9 cellular contexts compared by ENCODE assay signal in the genomic region with DNA sequence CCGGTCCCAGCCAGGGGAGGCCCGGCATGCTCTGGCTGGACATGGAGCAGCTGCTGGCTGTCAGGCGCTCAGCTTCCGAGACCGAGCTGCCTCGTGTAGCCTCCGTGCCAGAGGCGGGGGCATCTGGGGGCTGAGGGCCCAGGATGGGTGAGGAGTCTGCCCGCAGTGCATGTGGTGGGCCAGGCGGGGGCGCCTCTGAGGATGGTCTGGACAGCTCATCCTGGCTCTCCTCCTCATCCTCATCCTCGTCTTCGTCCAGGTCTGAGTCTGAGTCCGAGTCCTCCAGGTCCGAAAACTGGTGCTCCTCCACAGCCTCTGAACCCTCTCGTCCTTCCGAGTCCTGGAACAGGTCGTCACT.
DNase-seq lines count a peak whose midpoint lies in the region; ATAC-seq and TF ChIP-seq lines count a peak whose summit lies in the region.
"Had no signal": no experiment of that assay in that cellular context is flagged by ENCODE, and none has a peak within 500 bp of the region (broad histone marks: within the 10 kb centered on the region; RNA-seq: fewer than 3 reads in every experiment).

No MANE protein-coding gene starts in this region.

- H3K4me3 ChIP-seq in AG09309 (ENCODE audit: control insufficient read depth, low read depth, low read length), result no peak overlapping the region
- no peak overlapping the region for H3K4me3 ChIP-seq in SU-DHL-6 (ENCODE audit: insufficient read depth, low read length, poor library complexity, severe bottlenecking)

- no peaks in the 10 kb centered on the region for H4K20me1 ChIP-seq in SU-DHL-6 (ENCODE audit: low read depth, low read length)

- DNase-seq in AG09309 (ENCODE audit: low read depth), result no peak
- peak; percentile 46 for DNase-seq in ELF-1 (ENCODE audit: low read depth, low spot score)
- peak; percentile 47 for DNase-seq in germinal center (ENCODE audit: low spot score)
- no peak for DNase-seq in SW480 (ENCODE audit: low spot score)
- no peak for DNase-seq in NCI-H2196 treated with DMSO at 0.1 percent for 48 hours (lab: John Stamatoyannopoulos, UW; ENCODE audit: unreplicated experiment)
- DNase-seq in NCI-H2081 (lab: John Stamatoyannopoulos, UW), result no peak

- no peak overlapping the region for H2AFZ ChIP-seq in SU-DHL-6 (ENCODE audit: low read depth, low read length, severe bottlenecking)

- no peaks in the 10 kb centered on the region for H3K79me2 ChIP-seq in SU-DHL-6 (ENCODE audit: insufficient read depth, low read length)

- ATAC-seq in GM19023 (IDR thresholded peaks at IDR 0.05; ENCODE audit: unreplicated experiment), result no peak
- ATAC-seq: naive thymus-derived CD4-positive, alpha-beta T cell had no signal

- peaks cover 16% of the 10 kb centered on the region for H3F3A ChIP-seq in SU-DHL-6 (ENCODE audit: insufficient read depth)

- H3K9ac ChIP-seq in SU-DHL-6 (ENCODE audit: low read length), result no peak overlapping the region

- no peaks in the 10 kb centered on the region for H3K9me2 ChIP-seq in SU-DHL-6 (replicated peaks; ENCODE audit: insufficient read depth, low read length)

- no peak overlapping the region for H3K27ac ChIP-seq in SU-DHL-6 (ENCODE audit: low read depth, low read length)

- no peaks in the 10 kb centered on the region for H3K36me3 ChIP-seq in SU-DHL-6 (ENCODE audit: low read length)

- no peaks in the 10 kb centered on the region for H3K9me3 ChIP-seq in SU-DHL-6 (ENCODE audit: insufficient read depth, low read length)

- no peaks in the 10 kb centered on the region for H3K27me3 ChIP-seq in SU-DHL-6 (ENCODE audit: low read length)

- H3K4me2 ChIP-seq in SU-DHL-6 (ENCODE audit: low read depth, low read length, poor library complexity, severe bottlenecking), result no peak overlapping the region

- TF ChIP-seq CTCF in AG09309 (IDR thresholded peaks at IDR 0.05; ENCODE audit: control insufficient read depth, insufficient read depth, low read depth, low read length, missing control alignments), result peak; percentile 41
- peak; percentile 22 for TF ChIP-seq CTCF in SU-DHL-6 (IDR thresholded peaks at IDR 0.05; ENCODE audit: insufficient read depth, low read length, poor library complexity, severe bottlenecking)

Comparison
In these comparisons a context has a peak if more than half of its experiments do, and no peak if none do; other contexts are left out.
1. DNase-seq: peak in ELF-1 (single experiment) and germinal center (single experiment); none in AG09309 (single experiment), SW480 (single experiment), NCI-H2196 treated with DMSO at 0.1 percent for 48 hours (single experiment) and NCI-H2081 (0 of 2).